18 cellular contexts compared by ENCODE assay signal in genomic region chr10:31586708-31587107, GRCh38.
DNase-seq lines count a peak whose midpoint lies in the region; ATAC-seq and TF ChIP-seq lines count a peak whose summit lies in the region.
"Had no signal": no experiment of that assay in that cellular context is flagged by ENCODE, and none has a peak within 500 bp of the region (broad histone marks: within the 10 kb centered on the region; RNA-seq: fewer than 3 reads in every experiment).

No MANE protein-coding gene starts in this region.

- peaks cover 5% of the 10 kb centered on the region for H3K4me1 Mint-ChIP-seq in activated CD4-positive, alpha-beta memory T cell treated with anti-CD3 and anti-CD28 coated beads for 36 hours (ENCODE audit: low read depth)
- peaks cover 3% of the 10 kb centered on the region for H3K4me1 Mint-ChIP-seq in activated CD4-positive, alpha-beta memory T cell treated with anti-CD3 and anti-CD28 coated beads, Interleukin-2, amount 10 ng/mL, durations not matched to agents 7 days and 5 days
- H3K4me1 Mint-ChIP-seq: T-helper 17 cell had no signal

- no peak for TF ChIP-seq EP300 in sigmoid colon (IDR thresholded peaks at IDR 0.05)

- H3K9me3 ChIP-seq in sigmoid colon, result no peaks in the 10 kb centered on the region
- H3K9me3 ChIP-seq: gastrocnemius medialis, HAP-1, Peyer's patch had no signal

- TF ChIP-seq POLR2A in sigmoid colon (IDR thresholded peaks at IDR 0.05), result no peak

- 50 to 81% methylated on average over 9 of the region's 9 CpGs for WGBS in sigmoid colon, 2 donors

- intact Hi-C loops in activated CD4-positive, alpha-beta memory T cell treated with anti-CD3 and anti-CD28 coated beads for 36 hours (cut with micrococcal nuclease), result no loop called here
- intact Hi-C loops in left ventricle myocardium superior (cut with micrococcal nuclease) (no loop called here), sigmoid colon (cut with DNase I) (no loop called here)

- peak overlapping the region in 1 of 4 donors; percentile 54 for H3K27ac ChIP-seq in sigmoid colon
- H3K27ac ChIP-seq: cardiac muscle cell, gastrocnemius medialis, KMS-11 had no signal

- POLR2A ChIA-PET in activated CD4-positive, alpha-beta memory T cell treated with anti-CD3 and anti-CD28 coated beads for 36 hours (lab: Charles Lee), result interaction anchor here (0.6 kb wide), 1 partner anchor 554 kb away, joined by 3 read pairs; no protein-coding TSS in a partner anchor
- POLR2A ChIA-PET in activated CD4-positive, alpha-beta memory T cell treated with anti-CD3 and anti-CD28 coated beads, Interleukin-2, amount 10 ng/mL, durations not matched to agents 7 days and 5 days (lab: Charles Lee), result no interaction called here

- ATAC-seq in left ventricle myocardium superior (peak; percentile 14), GM19455 (IDR thresholded peaks at IDR 0.05; ENCODE audit: unreplicated experiment) (no peak), HG03354 (IDR thresholded peaks at IDR 0.05; ENCODE audit: poor library complexity, severe bottlenecking, unreplicated experiment) (no peak)
- ATAC-seq: gastrocnemius medialis, T-helper 17 cell had no signal

- no peak for DNase-seq in activated CD4-positive, alpha-beta memory T cell treated with anti-CD3 and anti-CD28 coated beads for 36 hours
- no peak for DNase-seq in activated CD4-positive, alpha-beta memory T cell treated with anti-CD3 and anti-CD28 coated beads, Interleukin-2, amount 10 ng/mL, durations not matched to agents 7 days and 5 days
- DNase-seq in KBM-7 (peak; percentile 45), left ventricle myocardium superior (peak; percentile 48), sigmoid colon (peak; percentile 70), NCI-H2227 (lab: John Stamatoyannopoulos, UW; ENCODE audit: unreplicated experiment) (no peak)
- DNase-seq: activated naive CD4-positive, alpha-beta T cell; DMS153; NCI-H446 treated with DMSO at 0.1 percent for 48 hours; T-helper 17 cell had no signal

- peaks cover 6% of the 10 kb centered on the region for H3K9me3 Mint-ChIP-seq in activated CD4-positive, alpha-beta memory T cell treated with anti-CD3 and anti-CD28 coated beads for 36 hours
- peaks cover 4% of the 10 kb centered on the region for H3K9me3 Mint-ChIP-seq in activated CD4-positive, alpha-beta memory T cell treated with anti-CD3 and anti-CD28 coated beads, Interleukin-2, amount 10 ng/mL, durations not matched to agents 7 days and 5 days

- H3K27me3 ChIP-seq in sigmoid colon, result no peaks in the 10 kb centered on the region
- H3K27me3 ChIP-seq: cardiac muscle cell, gastrocnemius medialis, Peyer's patch had no signal

- H3K36me3 Mint-ChIP-seq in activated CD4-positive, alpha-beta memory T cell treated with anti-CD3 and anti-CD28 coated beads for 36 hours, result peaks cover 3% of the 10 kb centered on the region
- peaks cover 3% of the 10 kb centered on the region for H3K36me3 Mint-ChIP-seq in activated CD4-positive, alpha-beta memory T cell treated with anti-CD3 and anti-CD28 coated beads, Interleukin-2, amount 10 ng/mL, durations not matched to agents 7 days and 5 days (ENCODE audit: low read depth)

- CTCF ChIA-PET in activated CD4-positive, alpha-beta memory T cell treated with anti-CD3 and anti-CD28 coated beads for 36 hours (lab: Charles Lee), result interaction anchor here (1.0 kb wide), 1 partner anchor 835 kb away, joined by 3 read pairs; no protein-coding TSS in a partner anchor
- CTCF ChIA-PET in activated CD4-positive, alpha-beta memory T cell treated with anti-CD3 and anti-CD28 coated beads, Interleukin-2, amount 10 ng/mL, durations not matched to agents 7 days and 5 days (lab: Charles Lee), result no interaction called here

- no peak overlapping the region for H3K4me3 ChIP-seq in sigmoid colon
- H3K4me3 ChIP-seq: cardiac muscle cell, gastrocnemius medialis, HAP-1, Peyer's patch had no signal

- H3K36me3 ChIP-seq in sigmoid colon, result no peaks in the 10 kb centered on the region
- H3K36me3 ChIP-seq: cardiac muscle cell, gastrocnemius medialis, HAP-1, Peyer's patch had no signal

- TF ChIP-seq CTCF in sigmoid colon (IDR thresholded peaks at IDR 0.05), result no peak

- in situ Hi-C loops in KBM-7 (cut with MboI; ENCODE audit: low pct_unique_long_range_greater_than_20kb, low sequenced_read_pairs), result no loop called here

- H3K4me1 ChIP-seq in sigmoid colon, result peaks cover 0 to 32% (median 25%) of the 10 kb centered on the region in 4 donors
- H3K4me1 ChIP-seq: HAP-1 had no signal

- peak overlapping the region; percentile 9 for H3K4me3 Mint-ChIP-seq in activated CD4-positive, alpha-beta memory T cell treated with anti-CD3 and anti-CD28 coated beads for 36 hours
- no peak overlapping the region for H3K4me3 Mint-ChIP-seq in activated CD4-positive, alpha-beta memory T cell treated with anti-CD3 and anti-CD28 coated beads, Interleukin-2, amount 10 ng/mL, durations not matched to agents 7 days and 5 days
- H3K4me3 Mint-ChIP-seq: nephron had no signal

- peaks cover 35% of the 10 kb centered on the region for H3K27me3 Mint-ChIP-seq in activated CD4-positive, alpha-beta memory T cell treated with anti-CD3 and anti-CD28 coated beads for 36 hours
- peaks cover 18% of the 10 kb centered on the region for H3K27me3 Mint-ChIP-seq in activated CD4-positive, alpha-beta memory T cell treated with anti-CD3 and anti-CD28 coated beads, Interleukin-2, amount 10 ng/mL, durations not matched to agents 7 days and 5 days

- H3K27ac Mint-ChIP-seq in activated CD4-positive, alpha-beta memory T cell treated with anti-CD3 and anti-CD28 coated beads for 36 hours, result no peak overlapping the region
- H3K27ac Mint-ChIP-seq in activated CD4-positive, alpha-beta memory T cell treated with anti-CD3 and anti-CD28 coated beads, Interleukin-2, amount 10 ng/mL, durations not matched to agents 7 days and 5 days, result no peak overlapping the region
- H3K27ac Mint-ChIP-seq: nephron, T-helper 17 cell had no signal

Comparison
In these comparisons a context has a peak if more than half of its experiments do, and no peak if none do; other contexts are left out.
1. DNase-seq: peak in KBM-7 (single experiment), left ventricle myocardium superior (single experiment) and sigmoid colon (single experiment); none in activated CD4-positive, alpha-beta memory T cell treated with anti-CD3 and anti-CD28 coated beads for 36 hours (single experiment), activated CD4-positive, alpha-beta memory T cell treated with anti-CD3 and anti-CD28 coated beads, Interleukin-2, amount 10 ng/mL, durations not matched to agents 7 days and 5 days (single experiment) and NCI-H2227 (single experiment).